In the genomic region with DNA sequence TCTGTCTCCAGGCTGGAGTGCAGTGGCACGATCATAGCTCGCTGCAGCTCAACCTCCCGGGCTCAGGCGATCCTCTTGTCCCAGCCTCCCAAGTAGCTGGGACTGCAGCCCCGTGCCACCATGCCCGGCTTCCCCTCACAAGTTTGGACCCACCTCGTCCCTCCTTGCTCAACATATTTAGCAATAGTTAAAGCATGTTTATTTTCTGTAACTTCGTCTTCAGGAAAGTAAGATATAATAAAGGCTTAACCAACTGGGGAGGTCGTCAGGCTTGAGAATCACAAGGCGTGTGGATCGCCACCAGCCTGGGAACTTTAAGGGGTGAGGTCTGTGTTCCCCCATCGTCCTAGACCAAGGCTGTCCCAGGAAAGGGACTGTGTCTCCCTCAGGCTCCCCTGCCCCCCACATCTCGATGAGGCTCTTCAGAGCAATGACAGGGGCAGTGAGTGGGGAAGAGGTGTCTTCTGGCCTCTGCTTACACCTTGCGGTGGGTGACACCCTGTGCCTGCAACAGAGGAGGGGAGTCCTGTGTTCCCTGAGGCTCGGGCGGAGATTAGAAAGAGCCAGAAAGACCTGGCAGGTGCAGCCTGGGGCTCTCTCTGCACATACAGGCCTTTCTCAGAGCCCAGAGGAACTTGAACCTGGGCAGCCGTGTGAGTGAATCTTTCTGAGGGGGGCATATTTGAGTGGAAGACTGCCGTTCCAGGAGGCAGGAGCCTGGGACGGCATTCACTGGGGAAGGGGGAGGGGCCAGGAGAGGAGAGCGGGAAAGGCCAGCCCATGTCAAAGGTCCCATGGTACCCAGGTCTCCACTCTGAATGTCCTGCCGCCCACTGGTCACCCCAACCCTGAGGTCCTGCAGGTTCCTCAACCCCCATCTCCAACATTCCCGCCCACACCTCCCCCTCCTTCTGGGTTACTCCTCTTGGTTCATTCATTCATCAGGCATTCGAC, we compare ENCODE assay signal across 1 cellular context.
TF ChIP-seq lines count a peak whose summit lies in the region.

No MANE protein-coding gene starts in this region.

TF ChIP-seq in GM23338, 12 proteins besides CTCF, POLR2A, EP300 and RAD21:
- TF ChIP-seq EZH2phosphoT487 (IDR thresholded peaks at IDR 0.05; ENCODE audit: unreplicated experiment) (no peak), POLR2AphosphoS5 (IDR thresholded peaks at IDR 0.05; ENCODE audit: low read depth) (no peak), CREB1 (CRISPR knock-in tag; IDR thresholded peaks at IDR 0.05; ENCODE audit: low read depth) (no peak), JUNB (IDR thresholded peaks at IDR 0.05; ENCODE audit: unreplicated experiment) (no peak), ZNF331 (CRISPR knock-in tag; IDR thresholded peaks at IDR 0.05; ENCODE audit: low read depth) (no peak), NANOG (IDR thresholded peaks at IDR 0.05; ENCODE audit: borderline replicate concordance) (no peak), ZNF114 (CRISPR knock-in tag; IDR thresholded peaks at IDR 0.05) (no peak), STAT1 (IDR thresholded peaks at IDR 0.05; ENCODE audit: unreplicated experiment) (no peak)
- TF ChIP-seq, protein P1, sequence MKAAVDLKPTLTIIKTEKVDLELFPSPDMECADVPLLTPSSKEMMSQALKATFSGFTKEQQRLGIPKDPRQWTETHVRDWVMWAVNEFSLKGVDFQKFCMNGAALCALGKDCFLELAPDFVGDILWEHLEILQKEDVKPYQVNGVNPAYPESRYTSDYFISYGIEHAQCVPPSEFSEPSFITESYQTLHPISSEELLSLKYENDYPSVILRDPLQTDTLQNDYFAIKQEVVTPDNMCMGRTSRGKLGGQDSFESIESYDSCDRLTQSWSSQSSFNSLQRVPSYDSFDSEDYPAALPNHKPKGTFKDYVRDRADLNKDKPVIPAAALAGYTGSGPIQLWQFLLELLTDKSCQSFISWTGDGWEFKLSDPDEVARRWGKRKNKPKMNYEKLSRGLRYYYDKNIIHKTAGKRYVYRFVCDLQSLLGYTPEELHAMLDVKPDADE (IDR thresholded peaks at IDR 0.05) = no peak
- TF ChIP-seq, protein P2, sequence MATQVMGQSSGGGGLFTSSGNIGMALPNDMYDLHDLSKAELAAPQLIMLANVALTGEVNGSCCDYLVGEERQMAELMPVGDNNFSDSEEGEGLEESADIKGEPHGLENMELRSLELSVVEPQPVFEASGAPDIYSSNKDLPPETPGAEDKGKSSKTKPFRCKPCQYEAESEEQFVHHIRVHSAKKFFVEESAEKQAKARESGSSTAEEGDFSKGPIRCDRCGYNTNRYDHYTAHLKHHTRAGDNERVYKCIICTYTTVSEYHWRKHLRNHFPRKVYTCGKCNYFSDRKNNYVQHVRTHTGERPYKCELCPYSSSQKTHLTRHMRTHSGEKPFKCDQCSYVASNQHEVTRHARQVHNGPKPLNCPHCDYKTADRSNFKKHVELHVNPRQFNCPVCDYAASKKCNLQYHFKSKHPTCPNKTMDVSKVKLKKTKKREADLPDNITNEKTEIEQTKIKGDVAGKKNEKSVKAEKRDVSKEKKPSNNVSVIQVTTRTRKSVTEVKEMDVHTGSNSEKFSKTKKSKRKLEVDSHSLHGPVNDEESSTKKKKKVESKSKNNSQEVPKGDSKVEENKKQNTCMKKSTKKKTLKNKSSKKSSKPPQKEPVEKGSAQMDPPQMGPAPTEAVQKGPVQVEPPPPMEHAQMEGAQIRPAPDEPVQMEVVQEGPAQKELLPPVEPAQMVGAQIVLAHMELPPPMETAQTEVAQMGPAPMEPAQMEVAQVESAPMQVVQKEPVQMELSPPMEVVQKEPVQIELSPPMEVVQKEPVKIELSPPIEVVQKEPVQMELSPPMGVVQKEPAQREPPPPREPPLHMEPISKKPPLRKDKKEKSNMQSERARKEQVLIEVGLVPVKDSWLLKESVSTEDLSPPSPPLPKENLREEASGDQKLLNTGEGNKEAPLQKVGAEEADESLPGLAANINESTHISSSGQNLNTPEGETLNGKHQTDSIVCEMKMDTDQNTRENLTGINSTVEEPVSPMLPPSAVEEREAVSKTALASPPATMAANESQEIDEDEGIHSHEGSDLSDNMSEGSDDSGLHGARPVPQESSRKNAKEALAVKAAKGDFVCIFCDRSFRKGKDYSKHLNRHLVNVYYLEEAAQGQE (IDR thresholded peaks at IDR 0.05; ENCODE audit: unreplicated experiment) = no peak
